Comparison of ENCODE assay signal across 1 cellular context in genomic region chr12:54888428-54888827, GRCh38.
TF ChIP-seq lines count a peak whose summit lies in the region.

No MANE protein-coding gene starts in this region.

TF ChIP-seq in K562, 482 proteins besides CTCF, POLR2A, EP300 and RAD21:
- TF ChIP-seq TFAP4 (CRISPR knock-in tag; IDR thresholded peaks at IDR 0.05; ENCODE audit: borderline replicate concordance), result peak; percentile 17; the same call in 1 of the 2 replicates
- TF ChIP-seq FOXA3 (CRISPR knock-in tag; conservative IDR thresholded peaks at IDR 0.05 in 1 of 2, IDR thresholded peaks at IDR 0.05 in 1 of 2), result peak in 1 of 2 experiments; percentile 88; a peak in 2 of 4 replicates
- 0 out of 2 replicates have a peak, but pooled peaks have one; percentile 25 for TF ChIP-seq CTBP1 (IDR thresholded peaks at IDR 0.05; ENCODE audit: borderline replicate concordance)
- peak in 1 of 2 experiments; percentile 20; a peak in 1 of 4 replicates for TF ChIP-seq NRF1 (conservative IDR thresholded peaks at IDR 0.05 in 1 of 2, IDR thresholded peaks at IDR 0.05 in 1 of 2)
- peak; percentile 29; the same call in 1 of the 2 replicates for TF ChIP-seq EGR1 (conservative IDR thresholded peaks at IDR 0.05)
